In the genomic region with DNA sequence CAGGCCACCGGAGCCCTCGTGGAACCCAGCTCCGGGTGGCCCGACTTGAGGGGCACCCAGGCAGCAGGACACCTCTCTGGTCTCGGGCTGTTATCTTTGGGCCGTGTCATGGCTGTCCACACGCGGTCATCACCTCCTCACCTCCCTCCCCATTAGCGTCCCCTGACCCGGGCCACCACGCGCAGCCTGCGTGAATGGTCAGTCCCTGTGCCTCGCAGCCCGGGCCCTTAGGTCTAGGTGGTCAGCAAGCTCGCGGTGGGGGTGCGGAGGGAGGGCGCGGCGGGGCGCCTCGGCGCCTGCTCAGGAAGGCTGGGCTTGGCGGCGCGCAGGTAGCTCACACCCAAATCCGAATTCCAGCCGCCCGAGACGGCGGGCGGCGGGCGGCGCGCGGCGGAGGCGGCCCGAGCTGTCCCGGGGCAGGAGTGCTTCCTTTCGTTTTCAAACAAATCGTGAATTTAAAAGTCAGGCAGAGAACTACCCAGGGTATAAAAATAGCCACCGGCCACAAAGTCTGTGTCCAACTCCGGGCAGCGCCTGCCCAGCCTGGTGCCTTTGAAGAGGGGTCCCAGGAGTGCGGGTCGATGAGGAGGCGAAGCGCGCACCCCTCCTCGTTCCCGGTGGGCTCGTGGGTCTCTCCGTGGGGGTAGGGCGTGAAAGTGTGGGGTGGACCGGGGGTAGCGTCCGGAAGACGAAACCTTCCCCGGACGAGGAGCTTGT, we compare ENCODE assay signal across 8 cellular contexts. TPM values are rescaled to one million over a fixed set of nuclear protein-coding genes. Genes with fewer than 3 reads are reported as not detected.
DNase-seq lines count a peak whose midpoint lies in the region; ATAC-seq and TF ChIP-seq lines count a peak whose summit lies in the region.

No MANE protein-coding gene starts in this region.

- WGBS in tibial nerve, 2 donors, result 4 to 7% methylated on average over 46 to 55 of the region's 63 CpGs

- H3K36me3 ChIP-seq in SK-N-MC (ENCODE audit: insufficient read depth, low read length) (no peaks in the 10 kb centered on the region), duodenal mucosa (ENCODE audit: control insufficient read depth in 1 of 2, insufficient read depth in 2 of 2, low read length in 2 of 2) (no peaks in the 10 kb centered on the region), tibial nerve (no peaks in the 10 kb centered on the region)

- H3K27ac ChIP-seq in SK-N-MC (no peak overlapping the region), duodenal mucosa (ENCODE audit: low read depth, low read length) (peak overlapping the region; percentile 98), tibial nerve (peak overlapping the region; percentile 94 to 99 (median 95))

- no peak for TF ChIP-seq POLR2A in tibial nerve (IDR thresholded peaks at IDR 0.05)

- H3K9ac ChIP-seq in SK-N-MC (ENCODE audit: insufficient read length) (peak overlapping the region; percentile 47), duodenal mucosa (ENCODE audit: low read depth in 1 of 2, low read length in 2 of 2) (peak overlapping the region; percentile 85 to 96)

- H3K4me3 Mint-ChIP-seq in memory B cell, result peak overlapping the region; percentile 85

- ATAC-seq in GM18867 (IDR thresholded peaks at IDR 0.05; ENCODE audit: unreplicated experiment) (peak; percentile 9), memory B cell (ENCODE audit: low read depth) (peak; percentile 19), GM19397 (IDR thresholded peaks at IDR 0.05; ENCODE audit: unreplicated experiment) (no peak), HG03520 (IDR thresholded peaks at IDR 0.05; ENCODE audit: unreplicated experiment) (no peak)

- H3K27ac Mint-ChIP-seq in memory B cell, result no peak overlapping the region

- TF ChIP-seq CTCF in tibial nerve (IDR thresholded peaks at IDR 0.05), result no peak

- DNase-seq in SK-N-MC (ENCODE audit: low read depth, low spot score) (no peak), memory B cell (ENCODE audit: low spot score in 2 of 2) (no peak), tibial nerve (ENCODE audit: low spot score in 2 of 2) (no peak), NCI-H510A (lab: John Stamatoyannopoulos, UW) (no peak)

- peaks cover 2% of the 10 kb centered on the region for H3K27me3 Mint-ChIP-seq in memory B cell

- TF ChIP-seq EP300 in tibial nerve (IDR thresholded peaks at IDR 0.05), result no peak

- peaks cover 67 to 72% of the 10 kb centered on the region in 2 donors for H3K4me1 ChIP-seq in duodenal mucosa (ENCODE audit: control insufficient read depth in 1 of 2, insufficient read depth in 2 of 2, low read length in 2 of 2)
- peaks cover 0 to 75% (median 53%) of the 10 kb centered on the region in 4 donors for H3K4me1 ChIP-seq in tibial nerve

- H3K27me3 ChIP-seq in duodenal mucosa (ENCODE audit: control insufficient read depth in 1 of 2, insufficient read depth in 2 of 2, low read length in 2 of 2) (no peaks in the 10 kb centered on the region), tibial nerve (no peaks in the 10 kb centered on the region)

- H3K9me3 Mint-ChIP-seq in memory B cell, result no peaks in the 10 kb centered on the region

- H3K9me3 ChIP-seq in SK-N-MC (ENCODE audit: low read depth, low read length) (no peaks in the 10 kb centered on the region), duodenal mucosa (ENCODE audit: control insufficient read depth in 1 of 2, low read length in 2 of 2) (no peaks in the 10 kb centered on the region), tibial nerve (no peaks in the 10 kb centered on the region)

- no peaks in the 10 kb centered on the region for H3K36me3 Mint-ChIP-seq in memory B cell

- H3K4me3 ChIP-seq in SK-N-MC (peak overlapping the region; percentile 55), duodenal mucosa (ENCODE audit: low read depth in 1 of 2, low read length in 2 of 2) (peak overlapping the region; percentile 77 to 92), tibial nerve (peak overlapping the region; percentile 53 to 81 (median 66))

- peaks cover 9% of the 10 kb centered on the region for H3K4me1 Mint-ChIP-seq in memory B cell

RNA-seq across cellular contexts. Expression of gene RXRA, which starts 1.0 kb away (rescaled TPM):
- total RNA-seq in tibial nerve, result 10 to 100 TPM; 53.5 to 61.5 (median 56.5) TPM

Comparison
In these comparisons a context has a peak if more than half of its experiments do, and no peak if none do; other contexts are left out.
1. ATAC-seq: peak in GM18867 (single experiment) and memory B cell (single experiment); none in GM19397 (single experiment) and HG03520 (single experiment).
2. Peak in every context shown above with its lines, with median percentiles within 50 percentile points of each other: H3K4me3 ChIP-seq.